In genomic region chr11:102225689-102226562, GRCh38 we compare ENCODE assay signal across 10 cellular contexts.
DNase-seq lines count a peak whose midpoint lies in the region; ATAC-seq and TF ChIP-seq lines count a peak whose summit lies in the region.
"Had no signal": no experiment of that assay in that cellular context is flagged by ENCODE, and none has a peak within 500 bp of the region (broad histone marks: within the 10 kb centered on the region; RNA-seq: fewer than 3 reads in every experiment).

No MANE protein-coding gene starts in this region.

- CTCF ChIA-PET in activated CD4-positive, alpha-beta memory T cell treated with anti-CD3 and anti-CD28 coated beads for 36 hours (lab: Charles Lee) = no interaction called here

- no peak overlapping the region for H3K23ac ChIP-seq in mesenchymal stem cell (ENCODE audit: low read length in 2 of 2)

- no peak overlapping the region for H2AK5ac ChIP-seq in mesenchymal stem cell (ENCODE audit: low read length, severe bottlenecking)

- no peak for TF ChIP-seq CTCF in cardiac fibroblast (IDR thresholded peaks at IDR 0.05; ENCODE audit: low read depth, low read length)
- no peak for TF ChIP-seq CTCF in glutamatergic neuron (IDR thresholded peaks at IDR 0.05; ENCODE audit: partially characterized antibody, unreplicated experiment)

- H3K4me1 ChIP-seq in ACC112 (ENCODE audit: control insufficient read depth, insufficient read depth, low read length, unreplicated experiment) (peaks cover 33% of the 10 kb centered on the region), HUES64 (ENCODE audit: insufficient read depth, low read length) (peaks cover 14% of the 10 kb centered on the region), mesenchymal stem cell (ENCODE audit: control insufficient read depth, insufficient read depth, low read depth, low read length) (peaks cover 10% of the 10 kb centered on the region)
- H3K4me1 ChIP-seq: BLaER1 had no signal

- no peak overlapping the region for H3K4me2 ChIP-seq in mesenchymal stem cell (ENCODE audit: low read length, poor library complexity, severe bottlenecking)
- H3K4me2 ChIP-seq: BLaER1 had no signal

- H3K4me1 Mint-ChIP-seq in glutamatergic neuron (ENCODE audit: low read depth, unreplicated experiment) = no peaks in the 10 kb centered on the region
- no peaks in the 10 kb centered on the region for H3K4me1 Mint-ChIP-seq in activated CD4-positive, alpha-beta memory T cell treated with anti-CD3 and anti-CD28 coated beads for 36 hours (ENCODE audit: low read depth)

- H3K27ac ChIP-seq in ACC112 (ENCODE audit: low read depth, low read length) (peak overlapping the region; percentile 90), HUES64 (ENCODE audit: low read depth, low read length) (peak overlapping the region; percentile 32; the same call in 1 of the 2 replicates), mesenchymal stem cell (ENCODE audit: low read length, poor library complexity, severe bottlenecking) (peak overlapping the region; percentile 76)
- H3K27ac ChIP-seq: BLaER1 had no signal

- no peaks in the 10 kb centered on the region for H3K9me3 Mint-ChIP-seq in glutamatergic neuron (ENCODE audit: unreplicated experiment)
- no peaks in the 10 kb centered on the region for H3K9me3 Mint-ChIP-seq in activated CD4-positive, alpha-beta memory T cell treated with anti-CD3 and anti-CD28 coated beads for 36 hours

- no peak overlapping the region for H2BK15ac ChIP-seq in mesenchymal stem cell (ENCODE audit: low read depth, poor library complexity, severe bottlenecking)

- peaks cover 13% of the 10 kb centered on the region for H3K79me2 ChIP-seq in ACC112 (ENCODE audit: control insufficient read depth, insufficient read depth, low read length, unreplicated experiment)

- no peak overlapping the region for H4K91ac ChIP-seq in mesenchymal stem cell (ENCODE audit: low read length)

- H3K4me3 ChIP-seq in ACC112 (ENCODE audit: low read depth, low read length) = peak overlapping the region; percentile 61
- H3K4me3 ChIP-seq in HUES64 (ENCODE audit: low read length) = no peak overlapping the region
- H3K4me3 ChIP-seq in cardiac fibroblast (replicated peaks in 1 of 2; ENCODE audit: low read depth in 2 of 2, low read length in 2 of 2) = no peak overlapping the region
- H3K4me3 ChIP-seq in mesenchymal stem cell (ENCODE audit: insufficient read depth in 1 of 2, low read depth in 1 of 2, low read length in 2 of 2) = no peak overlapping the region
- H3K4me3 ChIP-seq: BLaER1 had no signal

- no peak overlapping the region for H2AFZ ChIP-seq in ACC112 (ENCODE audit: low read length, unreplicated experiment)
- H2AFZ ChIP-seq in mesenchymal stem cell (ENCODE audit: low read depth, low read length) = no peak overlapping the region

- no peak overlapping the region for H2BK120ac ChIP-seq in mesenchymal stem cell (ENCODE audit: low read depth, low read length)

- no peak overlapping the region for H2BK5ac ChIP-seq in mesenchymal stem cell (ENCODE audit: low read depth, low read length, poor library complexity, severe bottlenecking)

- no peak overlapping the region for H3K4me3 Mint-ChIP-seq in glutamatergic neuron (ENCODE audit: unreplicated experiment)
- no peak overlapping the region for H3K4me3 Mint-ChIP-seq in activated CD4-positive, alpha-beta memory T cell treated with anti-CD3 and anti-CD28 coated beads for 36 hours

- peaks cover 14% of the 10 kb centered on the region for H3K79me1 ChIP-seq in mesenchymal stem cell (replicated peaks; ENCODE audit: low read length, poor library complexity, severe bottlenecking)

- no peaks in the 10 kb centered on the region for H3K27me3 Mint-ChIP-seq in glutamatergic neuron (ENCODE audit: unreplicated experiment)
- peaks cover 2% of the 10 kb centered on the region for H3K27me3 Mint-ChIP-seq in activated CD4-positive, alpha-beta memory T cell treated with anti-CD3 and anti-CD28 coated beads for 36 hours

- no peaks in the 10 kb centered on the region for H3K36me3 Mint-ChIP-seq in glutamatergic neuron (ENCODE audit: unreplicated experiment)
- no peaks in the 10 kb centered on the region for H3K36me3 Mint-ChIP-seq in activated CD4-positive, alpha-beta memory T cell treated with anti-CD3 and anti-CD28 coated beads for 36 hours

- ATAC-seq in GM19395 (IDR thresholded peaks at IDR 0.05; ENCODE audit: unreplicated experiment) = no peak

- H3K27ac Mint-ChIP-seq in glutamatergic neuron (ENCODE audit: unreplicated experiment) = no peak overlapping the region
- H3K27ac Mint-ChIP-seq in activated CD4-positive, alpha-beta memory T cell treated with anti-CD3 and anti-CD28 coated beads for 36 hours = no peak overlapping the region

- H3K9me3 ChIP-seq in HUES64 (ENCODE audit: insufficient read depth, low read depth, low read length) (no peaks in the 10 kb centered on the region), mesenchymal stem cell (ENCODE audit: control insufficient read depth, low read length) (no peaks in the 10 kb centered on the region)
- H3K9me3 ChIP-seq: BLaER1 had no signal

- H3K27me3 ChIP-seq in ACC112 (ENCODE audit: insufficient read depth, low read length) = no peaks in the 10 kb centered on the region
- no peaks in the 10 kb centered on the region for H3K27me3 ChIP-seq in HUES64 (ENCODE audit: insufficient read depth, low read length)
- H3K27me3 ChIP-seq in mesenchymal stem cell (ENCODE audit: control insufficient read depth in 1 of 2, insufficient read depth in 1 of 2, low read length in 2 of 2) = no peaks in the 10 kb centered on the region
- H3K27me3 ChIP-seq: BLaER1 had no signal

- no peak overlapping the region for H2BK12ac ChIP-seq in mesenchymal stem cell (ENCODE audit: low read length in 2 of 2)

- H3K36me3 ChIP-seq in ACC112 (ENCODE audit: insufficient read depth, low read length) (peaks cover 28% of the 10 kb centered on the region), HUES64 (ENCODE audit: insufficient read depth, low read length) (peaks cover 68% of the 10 kb centered on the region), mesenchymal stem cell (ENCODE audit: control insufficient read depth in 1 of 2, insufficient read depth in 2 of 2, low read depth in 1 of 2, low read length in 2 of 2) (peaks cover 4 to 88% of the 10 kb centered on the region in 2 experiments)

- H3K9ac ChIP-seq in HUES64 (ENCODE audit: low read depth, low read length) (no peak overlapping the region; the same call in 1 of the 2 replicates), mesenchymal stem cell (ENCODE audit: low read length) (peak overlapping the region; percentile 2)
- H3K9ac ChIP-seq: BLaER1 had no signal

- peak overlapping the region in 1 of 2 experiments; percentile 5 for H3K18ac ChIP-seq in mesenchymal stem cell (ENCODE audit: low read depth in 1 of 2, low read length in 2 of 2)

- 91% methylated on average over 4 of the region's 4 CpGs for WGBS in HUES64
- WGBS in mesenchymal stem cell = 48% methylated on average over 3 of the region's 4 CpGs

- no peak overlapping the region for H3K4ac ChIP-seq in mesenchymal stem cell (ENCODE audit: low read depth in 1 of 2, low read length in 2 of 2)

- POLR2A ChIA-PET in activated CD4-positive, alpha-beta memory T cell treated with anti-CD3 and anti-CD28 coated beads for 36 hours (lab: Charles Lee) = no interaction called here

- H3K14ac ChIP-seq in mesenchymal stem cell (ENCODE audit: low read length in 2 of 2) = no peak overlapping the region

- intact Hi-C loops in activated CD4-positive, alpha-beta memory T cell treated with anti-CD3 and anti-CD28 coated beads for 36 hours (cut with micrococcal nuclease) = no loop called here

- peak; percentile 86 to 96 for DNase-seq in cardiac fibroblast (ENCODE audit: low read depth in 2 of 2)
- peak; percentile 96 for DNase-seq in mesenchymal stem cell
- no peak for DNase-seq in glutamatergic neuron
- no peak for DNase-seq in NCI-H1930 (lab: John Stamatoyannopoulos, UW)
- DNase-seq in activated CD4-positive, alpha-beta memory T cell treated with anti-CD3 and anti-CD28 coated beads for 36 hours = no peak
- DNase-seq: activated T-cell treated with anti-CD3 and anti-CD28 coated beads, Interleukin-2, amount 50 U/mL, for 1 hour had no signal

- no peak overlapping the region for H4K8ac ChIP-seq in mesenchymal stem cell (ENCODE audit: low read length)

Comparison
In these comparisons a context has a peak if more than half of its experiments do, and no peak if none do; other contexts are left out.
1. H3K27ac ChIP-seq: peak in every context shown above with its lines; median percentile 90 in ACC112; 76 in mesenchymal stem cell; 32 in HUES64.
2. DNase-seq: peak in cardiac fibroblast (2 of 2) and mesenchymal stem cell (single experiment); none in glutamatergic neuron (single experiment), NCI-H1930 (0 of 2) and activated CD4-positive, alpha-beta memory T cell treated with anti-CD3 and anti-CD28 coated beads for 36 hours (single experiment).